Comparison of ENCODE assay signal across 18 cellular contexts in genomic region chr6:43115365-43115764, GRCh38. TPM values are rescaled to one million over a fixed set of nuclear protein-coding genes. Genes with fewer than 3 reads are reported as not detected.
A peak's percentile ranks its signal among the peaks of the same experiment; 100 is the strongest.
DNase-seq lines count a peak whose midpoint lies in the region; ATAC-seq and TF ChIP-seq lines count a peak whose summit lies in the region.
"Had no signal": no experiment of that assay in that cellular context is flagged by ENCODE, and none has a peak within 500 bp of the region (broad histone marks: within the 10 kb centered on the region; RNA-seq: fewer than 3 reads in every experiment).

No MANE protein-coding gene starts in this region.

- H3K4ac ChIP-seq in mesendoderm (ENCODE audit: low read depth, low read length), result no peak overlapping the region

- CTCF ChIA-PET in AG04450 (lab: Charles Lee) (no interaction called here), mammary epithelial cell (lab: Charles Lee; ENCODE audit: low non-redundant PET) (interaction anchor here (0.6 kb wide), 1 partner anchor 56 kb away, joined by 5 read pairs; the partner anchor contains the start of gene MRPL2)

- DNase-seq in AG04450 (ENCODE audit: low read depth, low spot score), result no peak
- DNase-seq in M059J (ENCODE audit: low read depth), result peak; percentile 64
- DNase-seq in mammary epithelial cell, result peak; percentile 73
- DNase-seq in mesendoderm, result peak; percentile 56
- no peak for DNase-seq in NCI-H510A (lab: John Stamatoyannopoulos, UW)
- DNase-seq in mucosa of descending colon, result no peak
- DNase-seq: activated CD8-positive, alpha-beta memory T cell treated with anti-CD3 and anti-CD28 coated beads for 24 hours; head of caudate nucleus; KG1; NCI-H345; pancreas had no signal

- H4K20me1 ChIP-seq in mammary epithelial cell (ENCODE audit: insufficient read depth, low read length), result no peaks in the 10 kb centered on the region

- H3K27me3 ChIP-seq in AG04450 (ENCODE audit: control insufficient read depth, insufficient read depth, low read length) (no peaks in the 10 kb centered on the region), mammary epithelial cell (ENCODE audit: insufficient read depth, low read length) (no peaks in the 10 kb centered on the region), mesendoderm (ENCODE audit: insufficient read depth, low read length, poor library complexity) (no peaks in the 10 kb centered on the region)
- H3K27me3 ChIP-seq: pancreas, tibial nerve had no signal

- no peak overlapping the region for H2BK120ac ChIP-seq in mesendoderm (ENCODE audit: low read depth, low read length)

- H3K4me1 ChIP-seq in mammary epithelial cell (ENCODE audit: insufficient read depth, low read length) (peaks cover 32% of the 10 kb centered on the region), mesendoderm (ENCODE audit: control insufficient read depth, low read depth, low read length) (peaks cover 12% of the 10 kb centered on the region), mucosa of descending colon (ENCODE audit: low read depth) (peaks cover 7% of the 10 kb centered on the region)
- H3K4me1 ChIP-seq: A549, pancreas, tibial nerve had no signal

- H3K18ac ChIP-seq in mesendoderm (ENCODE audit: low read length), result peak overlapping the region; percentile 52

- H3K23ac ChIP-seq in mesendoderm (ENCODE audit: low read length), result no peak overlapping the region

- H3K79me1 ChIP-seq in mesendoderm (ENCODE audit: low read length), result peaks cover 38% of the 10 kb centered on the region

- no peak overlapping the region for H2BK15ac ChIP-seq in mesendoderm (replicated peaks; ENCODE audit: low read depth)

- ATAC-seq in HG02840 (IDR thresholded peaks at IDR 0.05; ENCODE audit: low FRiP score, unreplicated experiment) (no peak), HG03025 (IDR thresholded peaks at IDR 0.05; ENCODE audit: low FRiP score, unreplicated experiment) (no peak), mucosa of descending colon (no peak)
- ATAC-seq: A549; activated T-helper 17 cell treated with anti-CD3 and anti-CD28 coated beads, Interleukin-2, amount 50 U/mL, for 72 hours; stimulated activated memory B cell treated with anti-CD40 and anti-IgM and Interleukin-4, amounts not matched to agents 10 μg/mL and 1 μg/mL and 100 μg/mL, for 72 hours had no signal

- H3K4me2 ChIP-seq in mammary epithelial cell (ENCODE audit: insufficient read depth, low read depth, low read length) (peak overlapping the region; percentile 12), mesendoderm (ENCODE audit: low read length) (no peak overlapping the region)
- H3K4me2 ChIP-seq: A549 had no signal

- in situ Hi-C loops in mammary epithelial cell (cut with MboI; ENCODE audit: low sequenced_read_pairs in 2 of 2), result no loop called here

- no peak overlapping the region for H4K5ac ChIP-seq in mesendoderm (ENCODE audit: low read length)

- H3K4me3 ChIP-seq in AG04450 (ENCODE audit: low read depth, low read length) (no peak overlapping the region), mammary epithelial cell (replicated peaks in 1 of 3; ENCODE audit: insufficient read depth in 1 of 3, low read depth in 2 of 3, low read length in 3 of 3) (no peak overlapping the region), mesendoderm (ENCODE audit: low read length) (no peak overlapping the region), mucosa of descending colon (no peak overlapping the region)
- H3K4me3 ChIP-seq: A549, pancreas, tibial nerve had no signal

- H3K9me3 ChIP-seq in AG04450 (ENCODE audit: control insufficient read depth, insufficient read depth, low read length) (no peaks in the 10 kb centered on the region), mammary epithelial cell (replicated peaks; ENCODE audit: insufficient read depth, low read length) (no peaks in the 10 kb centered on the region), mucosa of descending colon (no peaks in the 10 kb centered on the region)
- H3K9me3 ChIP-seq: A549, pancreas, tibial nerve had no signal

- peaks cover 86% of the 10 kb centered on the region for H3K79me2 ChIP-seq in mammary epithelial cell (ENCODE audit: insufficient read depth, low read length)
- peaks cover 64% of the 10 kb centered on the region for H3K79me2 ChIP-seq in mesendoderm (ENCODE audit: control insufficient read depth, insufficient read depth, low read length)

- H2AFZ ChIP-seq in mammary epithelial cell (ENCODE audit: low read depth, low read length), result no peak overlapping the region

- TF ChIP-seq CTCF in AG04450 (IDR thresholded peaks at IDR 0.05; ENCODE audit: low read depth, low read length), result no peak
- TF ChIP-seq CTCF in mammary epithelial cell (conservative IDR thresholded peaks at IDR 0.05 in 1 of 2, IDR thresholded peaks at IDR 0.05 in 1 of 2; ENCODE audit: extremely low read depth in 1 of 2, insufficient read depth in 1 of 2, low read depth in 1 of 2, low read length in 2 of 2), result no peak
- TF ChIP-seq CTCF in mucosa of descending colon (IDR thresholded peaks at IDR 0.05), result no peak

- dilution Hi-C loops in mammary epithelial cell (cut with HindIII; ENCODE audit: low sequenced_read_pairs), result no loop called here

- no peak overlapping the region for H2AK5ac ChIP-seq in mesendoderm (ENCODE audit: low read length)

- H2BK5ac ChIP-seq in mesendoderm (ENCODE audit: low read length), result no peak overlapping the region

- H3K56ac ChIP-seq in mesendoderm (ENCODE audit: low read length), result no peak overlapping the region

- WGBS in mammary epithelial cell (ENCODE audit: low coverage, missing lambda C conversion rate), result 20% methylated on average over 1 of the region's 6 CpGs
- no CpG with 5 or more reads among the region's 6 CpGs for WGBS in mesendoderm (ENCODE audit: extremely low coverage, insufficient coverage, low lambda C conversion rate)

- H3K9ac ChIP-seq in mammary epithelial cell (ENCODE audit: insufficient read depth, low read length), result no peak overlapping the region
- H3K9ac ChIP-seq in mesendoderm (ENCODE audit: low read length), result no peak overlapping the region

- H3K27ac ChIP-seq in AG04450 (ENCODE audit: low read depth, low read length) (peak overlapping the region; percentile 99), mammary epithelial cell (ENCODE audit: insufficient read depth, low read depth, low read length) (peak overlapping the region; percentile 50), mesendoderm (ENCODE audit: low read depth, low read length) (no peak overlapping the region)
- H3K27ac ChIP-seq: tibial nerve, VCaP had no signal

- H3K36me3 ChIP-seq in mammary epithelial cell (ENCODE audit: insufficient read depth, low read length) (no peaks in the 10 kb centered on the region), mesendoderm (ENCODE audit: control insufficient read depth, insufficient read depth, low read length) (no peaks in the 10 kb centered on the region), mucosa of descending colon (ENCODE audit: low read depth) (no peaks in the 10 kb centered on the region)
- H3K36me3 ChIP-seq: pancreas, tibial nerve had no signal

- no TSS peak for BruUV-seq in mammary epithelial cell (replicated peaks; lab: Mats Ljungman, UMichigan)

- H4K8ac ChIP-seq in mesendoderm (ENCODE audit: low read depth, low read length), result no peak overlapping the region

- intact Hi-C loops in mammary epithelial cell (cut with micrococcal nuclease), result no loop called here
- intact Hi-C loops in mucosa of descending colon (cut with DNase I, micrococcal nuclease), result no loop called here

- POLR2A ChIA-PET in AG04450 (lab: Yijun Ruan, JAX), result no interaction called here

RNA-seq across cellular contexts. Expression of gene PTK7, which starts 39.3 kb away (rescaled TPM):
- 146 and 179 TPM in 2 replicates for polyA plus RNA-seq in AG04450 (2011; rRNA removed)
- 230 and 312 TPM in 2 replicates for polyA minus RNA-seq in AG04450 (2011; rRNA and poly(A)+ RNA removed)
- 76.3 and 162 TPM in 2 replicates for total RNA-seq in M059J (2014; rRNA removed; shearing (Covaris generic))
- total RNA-seq in mammary epithelial cell, result 100 to 1,000 TPM; 141 to 277 TPM
- 124 TPM for polyA plus RNA-seq in mammary epithelial cell
- 118 TPM for polyA minus RNA-seq in mammary epithelial cell
- polyA plus RNA-seq in mesendoderm (2013, experiment 1 of 2), result 62.6 TPM
- 63.6 TPM for polyA plus RNA-seq in mesendoderm (2013, experiment 2 of 2)
- 10 to 100 TPM in 1 of 3 donors, 1 to 10 TPM in 2; 8.3 to 12.9 (median 9.4) TPM for total RNA-seq in mucosa of descending colon

RNA-seq across cellular contexts. Expression of gene SRF, which starts 55.7 kb away (rescaled TPM):
- polyA plus RNA-seq in AG04450 (2011; rRNA removed) (36.8 and 48.5 TPM in 2 replicates), mammary epithelial cell (33.0 TPM)
- 41.4 and 58.1 TPM in 2 replicates for polyA minus RNA-seq in AG04450 (2011; rRNA and poly(A)+ RNA removed)
- 15.6 and 26.5 TPM in 2 replicates for total RNA-seq in M059J (2014; rRNA removed; shearing (Covaris generic))
- total RNA-seq in mammary epithelial cell (10 to 100 TPM; 35.7 to 41.2 TPM), mucosa of descending colon (10 to 100 TPM; 19.5 to 87.1 (median 26.3) TPM)
- 41.3 TPM for polyA minus RNA-seq in mammary epithelial cell
- polyA plus RNA-seq in mesendoderm (2013, experiment 1 of 2), result 73.6 TPM
- 75.9 TPM for polyA plus RNA-seq in mesendoderm (2013, experiment 2 of 2)

RNA-seq across cellular contexts. Expression of gene KLC4, which starts 55.9 kb away (rescaled TPM):
- polyA plus RNA-seq in AG04450 (2011; rRNA removed) (9.1 and 10.2 TPM in 2 replicates), mammary epithelial cell (9.3 TPM)
- polyA minus RNA-seq in AG04450 (2011; rRNA and poly(A)+ RNA removed), result 10.4 and 14.7 TPM in 2 replicates
- total RNA-seq in M059J (2014; rRNA removed; shearing (Covaris generic)), result 14.7 and 21.1 TPM in 2 replicates
- total RNA-seq in mammary epithelial cell (10 to 100 TPM; 17.5 to 20.2 TPM), mucosa of descending colon (100 to 1,000 TPM in 1 of 3 donors, 10 to 100 TPM in 2; 69.1 to 144 (median 99.1) TPM)
- 1.9 TPM for polyA minus RNA-seq in mammary epithelial cell
- 11.9 TPM for polyA plus RNA-seq in mesendoderm (2013, experiment 1 of 2)
- 12.4 TPM for polyA plus RNA-seq in mesendoderm (2013, experiment 2 of 2)

RNA-seq across cellular contexts. Expression of gene MRPL2, which starts 56.1 kb away (rescaled TPM):
- polyA plus RNA-seq in AG04450 (2011; rRNA removed), result 19.3 and 19.4 TPM in 2 replicates
- polyA minus RNA-seq in AG04450 (2011; rRNA and poly(A)+ RNA removed), result 19.3 and 23.8 TPM in 2 replicates
- 43.4 and 55.4 TPM in 2 replicates for total RNA-seq in M059J (2014; rRNA removed; shearing (Covaris generic))
- 10 to 100 TPM; 13.3 to 75.2 TPM for total RNA-seq in mammary epithelial cell
- 41.3 TPM for polyA plus RNA-seq in mammary epithelial cell
- polyA minus RNA-seq in mammary epithelial cell, result 26.7 TPM
- 59.0 TPM for polyA plus RNA-seq in mesendoderm (2013, experiment 1 of 2)
- polyA plus RNA-seq in mesendoderm (2013, experiment 2 of 2), result 62.6 TPM
- 10 to 100 TPM; 58.7 to 82.8 (median 75.2) TPM for total RNA-seq in mucosa of descending colon

Comparison
In these comparisons a context has a peak if more than half of its experiments do, and no peak if none do; other contexts are left out.
1. DNase-seq: peak in M059J (single experiment), mammary epithelial cell (single experiment) and mesendoderm (single experiment); none in AG04450 (single experiment), NCI-H510A (single experiment) and mucosa of descending colon (0 of 3).